ENCODE assay signal across 9 cellular contexts in the genomic region with DNA sequence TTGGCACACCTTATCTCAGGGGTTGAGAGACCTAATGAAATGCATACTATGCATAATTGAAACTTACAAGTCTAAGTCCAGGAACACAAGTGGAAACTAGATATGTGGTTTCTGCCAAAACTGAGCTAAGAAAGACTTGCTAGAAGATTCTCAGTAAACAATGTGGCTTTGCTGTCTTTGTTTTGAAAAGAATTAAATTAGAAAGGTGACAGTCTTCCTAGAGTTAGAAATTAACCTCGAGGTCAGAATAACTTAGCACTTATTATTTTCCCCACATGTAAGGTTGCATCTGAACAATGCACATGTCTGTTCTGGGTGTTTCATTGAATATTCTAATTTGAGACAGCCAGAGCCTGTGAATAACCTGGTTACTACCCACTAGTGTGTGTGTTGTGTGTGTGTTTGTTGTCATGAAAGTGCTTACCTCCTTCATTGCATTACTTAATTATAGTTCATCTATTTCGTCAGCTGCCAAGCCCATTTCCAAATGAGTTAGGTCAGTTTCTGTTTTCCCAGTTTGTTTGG. TPM values are rescaled to one million over a fixed set of nuclear protein-coding genes. Genes with fewer than 3 reads are reported as not detected.
DNase-seq lines count a peak whose midpoint lies in the region; ATAC-seq and TF ChIP-seq lines count a peak whose summit lies in the region.
"Had no signal": no experiment of that assay in that cellular context is flagged by ENCODE, and none has a peak within 500 bp of the region (broad histone marks: within the 10 kb centered on the region; RNA-seq: fewer than 3 reads in every experiment).

No MANE protein-coding gene starts in this region.

- TF ChIP-seq EP300 in sigmoid colon (IDR thresholded peaks at IDR 0.05), result no peak

- intact Hi-C loops in sigmoid colon (cut with DNase I), result no loop called here

- no peaks in the 10 kb centered on the region for H3K36me3 ChIP-seq in sigmoid colon
- H3K36me3 ChIP-seq: pancreas had no signal

- H3K4me3 ChIP-seq in sigmoid colon, result peak overlapping the region in 2 of 4 donors; percentile 53 to 61
- H3K4me3 ChIP-seq: pancreas had no signal

- peak; percentile 46 for ATAC-seq in GM19395 (IDR thresholded peaks at IDR 0.05; ENCODE audit: unreplicated experiment)
- ATAC-seq in HG02798 (IDR thresholded peaks at IDR 0.05; ENCODE audit: poor library complexity, unreplicated experiment), result peak; percentile 58

- DNase-seq in OCI-M1 (lab: John Stamatoyannopoulos, UW) (peak; percentile 71), sigmoid colon (no peak), NCI-H510A (lab: John Stamatoyannopoulos, UW) (no peak), COLO668 (lab: John Stamatoyannopoulos, UW; ENCODE audit: unreplicated experiment) (no peak), NCI-H82 treated with DMSO at 0.1 percent for 48 hours (lab: John Stamatoyannopoulos, UW; ENCODE audit: unreplicated experiment) (no peak)
- DNase-seq: cortex of kidney had no signal

- H3K27ac ChIP-seq in sigmoid colon, result peak overlapping the region in 3 of 4 donors; percentile 66 to 85 (median 73)
- H3K27ac ChIP-seq: pancreas had no signal

- no peak for TF ChIP-seq POLR2A in sigmoid colon (IDR thresholded peaks at IDR 0.05)

- H3K9me3 ChIP-seq in sigmoid colon, result no peaks in the 10 kb centered on the region
- H3K9me3 ChIP-seq: pancreas had no signal

- TF ChIP-seq CTCF in sigmoid colon (IDR thresholded peaks at IDR 0.05), result no peak

- WGBS in sigmoid colon, 2 donors, result 7 to 44% methylated on average over 2 of the region's 2 CpGs

- H3K27me3 ChIP-seq in sigmoid colon, result peaks cover 0 to 10% (median 0%) of the 10 kb centered on the region in 3 donors

- peaks cover 0 to 21% (median 11%) of the 10 kb centered on the region in 4 donors for H3K4me1 ChIP-seq in sigmoid colon

RNA-seq across cellular contexts. Expression of gene EREG, which starts 1.5 kb away (rescaled TPM):
- total RNA-seq in sigmoid colon, result 1 to 10 TPM in 3 of 4 donors, under 1 TPM in 1; 0.71 to 5.8 (median 3.0) TPM
- 1 to 10 TPM in 2 of 3 donors, under 1 TPM in 1; 0.92 to 3.2 (median 1.2) TPM for polyA plus RNA-seq in sigmoid colon
- polyA plus RNA-seq: pancreas had no signal

RNA-seq across cellular contexts. Expression of gene EPGN, which starts 58.2 kb away (rescaled TPM):
- not detected for total RNA-seq in sigmoid colon
- polyA plus RNA-seq in sigmoid colon, result under 1 TPM in 1 of 3 donors, not detected in 2; 0.13 TPM
- polyA plus RNA-seq: pancreas had no signal
